In the genomic region with DNA sequence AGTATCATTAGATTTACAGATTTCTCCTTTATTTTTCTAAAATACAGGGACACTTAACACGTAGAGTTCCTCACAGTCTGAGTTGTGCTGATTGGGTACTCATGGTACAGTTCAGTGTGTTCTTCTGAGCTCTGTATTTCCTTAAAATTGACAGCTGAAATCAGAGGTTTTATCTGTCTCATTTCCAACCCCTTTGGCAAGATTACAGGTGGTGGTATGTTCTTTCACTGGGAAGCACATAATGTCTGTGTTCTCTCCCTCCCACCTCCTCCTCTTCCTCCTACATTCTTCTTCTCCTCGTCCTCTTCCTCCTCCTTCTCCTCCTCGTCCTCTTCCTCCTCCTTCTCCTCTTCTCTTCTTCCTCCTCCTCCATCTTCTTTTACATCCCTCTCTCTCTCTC, we compare ENCODE assay signal across 38 cellular contexts.
"Had no signal": no experiment of that assay in that cellular context is flagged by ENCODE, and none has a peak within 500 bp of the region (broad histone marks: within the 10 kb centered on the region; RNA-seq: fewer than 3 reads in every experiment).

No MANE protein-coding gene starts in this region.

- H3K4me1 Mint-ChIP-seq: activated CD4-positive, alpha-beta memory T cell treated with anti-CD3 and anti-CD28 coated beads, Interleukin-2, amount 10 ng/mL, durations not matched to agents 7 days and 5 days; activated CD4-positive, alpha-beta T cell treated with anti-CD3 and anti-CD28 coated beads for 36 hours; activated CD4-positive, alpha-beta T cell treated with anti-CD3 and anti-CD28 coated beads, Interleukin-2, amount 10 ng/mL, durations not matched to agents 7 days and 5 days; activated naive CD4-positive, alpha-beta T cell treated with anti-CD3 and anti-CD28 coated beads, Interleukin-2, amount 10 ng/mL, durations not matched to agents 7 days and 5 days; activated naive CD4-positive, alpha-beta T cell treated with anti-CD3 and anti-CD28 coated beads, Interleukin-2, amount 50 U/mL, for 24 hours; activated naive CD8-positive, alpha-beta T cell treated with anti-CD3 and anti-CD28 coated beads, Interleukin-2, amount 10 ng/mL, durations not matched to agents 7 days and 5 days; activated naive CD8-positive, alpha-beta T cell treated with anti-CD3 and anti-CD28 coated beads, Interleukin-2, amount 50 U/mL, for 24 hours; central memory CD8-positive, alpha-beta T cell had no signal

- H3K4me3 ChIP-seq: ascending aorta, cardiac muscle cell had no signal

- H3K9me3 Mint-ChIP-seq: activated CD4-positive, alpha-beta memory T cell treated with anti-CD3 and anti-CD28 coated beads, Interleukin-2, amount 10 ng/mL, durations not matched to agents 7 days and 5 days; activated CD4-positive, alpha-beta T cell treated with anti-CD3 and anti-CD28 coated beads, Interleukin-2, amount 10 ng/mL, durations not matched to agents 7 days and 5 days; activated naive CD4-positive, alpha-beta T cell treated with anti-CD3 and anti-CD28 coated beads, Interleukin-2, amount 10 ng/mL, durations not matched to agents 7 days and 5 days; activated naive CD4-positive, alpha-beta T cell treated with anti-CD3 and anti-CD28 coated beads, Interleukin-2, amount 50 U/mL, for 24 hours; activated naive CD8-positive, alpha-beta T cell treated with anti-CD3 and anti-CD28 coated beads, Interleukin-2, amount 10 ng/mL, durations not matched to agents 7 days and 5 days; activated naive CD8-positive, alpha-beta T cell treated with anti-CD3 and anti-CD28 coated beads, Interleukin-2, amount 50 U/mL, for 24 hours; activated T-cell treated with anti-CD3 and anti-CD28 coated beads, Interleukin-2, amount 50 U/mL, for 24 hours; activated T-helper 2 cell treated with anti-CD3 and anti-CD28 coated beads, Interferon-gamma antibody, Interleukin-2, Interleukin-4, amounts not matched to agents 10 μg/mL and 5 μg/mL and 100 μg/mL, durations not matched to agents 14 hours and 24 hours and 36 hours; central memory CD8-positive, alpha-beta T cell; T-helper 1 cell treated with Interleukin-12 subunit alpha and Interleukin-12 subunit beta and Interleukin-4 antibody, amounts not matched to agents 30 μg/mL and 1 μg/mL, for 36 hours; T-helper 2 cell treated with Interferon-gamma antibody and Interleukin-4, amounts not matched to agents 5 μg/mL and 100 μg/mL, for 36 hours had no signal

- ATAC-seq: activated CD4-positive, alpha-beta T cell treated with anti-CD3 and anti-CD28 coated beads for 36 hours; activated CD4-positive, CD25-positive, alpha-beta regulatory T cell treated with anti-CD3 and anti-CD28 coated beads, Interleukin-2, amount 50 U/mL, for 24 hours; activated CD8-positive, alpha-beta memory T cell treated with anti-CD3 and anti-CD28 coated beads, Interleukin-2, amount 10 ng/mL, durations not matched to agents 7 days and 5 days; activated CD8-positive, alpha-beta T cell treated with anti-CD3 and anti-CD28 coated beads, Interleukin-2, amount 10 ng/mL, durations not matched to agents 7 days and 5 days; activated naive CD8-positive, alpha-beta T cell treated with anti-CD3 and anti-CD28 coated beads, Interleukin-2, amount 50 U/mL, for 24 hours; WTC11 had no signal

- H3K9me3 ChIP-seq: ascending aorta had no signal

- H3K4me3 Mint-ChIP-seq: activated CD4-positive, alpha-beta memory T cell treated with anti-CD3 and anti-CD28 coated beads, Interleukin-2, amount 10 ng/mL, durations not matched to agents 7 days and 5 days; activated CD4-positive, alpha-beta T cell treated with anti-CD3 and anti-CD28 coated beads for 36 hours; activated CD4-positive, alpha-beta T cell treated with anti-CD3 and anti-CD28 coated beads, Interleukin-2, amount 10 ng/mL, durations not matched to agents 7 days and 5 days; activated CD8-positive, alpha-beta memory T cell treated with anti-CD3 and anti-CD28 coated beads, Interleukin-2, amount 10 ng/mL, durations not matched to agents 7 days and 5 days; activated CD8-positive, alpha-beta T cell treated with anti-CD3 and anti-CD28 coated beads, Interleukin-2, amount 10 ng/mL, durations not matched to agents 7 days and 5 days; activated naive CD4-positive, alpha-beta T cell treated with anti-CD3 and anti-CD28 coated beads, Interleukin-2, amount 10 ng/mL, durations not matched to agents 7 days and 5 days; activated naive CD4-positive, alpha-beta T cell treated with anti-CD3 and anti-CD28 coated beads, Interleukin-2, amount 50 U/mL, for 24 hours; activated naive CD8-positive, alpha-beta T cell; activated naive CD8-positive, alpha-beta T cell treated with anti-CD3 and anti-CD28 coated beads, Interleukin-2, amount 10 ng/mL, durations not matched to agents 7 days and 5 days; activated naive CD8-positive, alpha-beta T cell treated with anti-CD3 and anti-CD28 coated beads, Interleukin-2, amount 50 U/mL, for 24 hours; activated T-cell treated with anti-CD3 and anti-CD28 coated beads, Interleukin-2, amount 50 U/mL, for 24 hours; brain; central memory CD8-positive, alpha-beta T cell; T-helper 1 cell treated with Interleukin-12 subunit alpha and Interleukin-12 subunit beta and Interleukin-4 antibody, amounts not matched to agents 30 μg/mL and 1 μg/mL, for 36 hours; T-helper 2 cell treated with Interferon-gamma antibody and Interleukin-4, amounts not matched to agents 5 μg/mL and 100 μg/mL, for 36 hours; WTC11 had no signal

- DNase-seq: activated CD4-positive, alpha-beta memory T cell treated with anti-CD3 and anti-CD28 coated beads, Interleukin-2, amount 10 ng/mL, durations not matched to agents 7 days and 5 days; activated CD4-positive, alpha-beta T cell treated with anti-CD3 and anti-CD28 coated beads for 1 hour; activated CD4-positive, alpha-beta T cell treated with anti-CD3 and anti-CD28 coated beads for 36 hours; activated CD4-positive, alpha-beta T cell treated with anti-CD3 and anti-CD28 coated beads for 48 hours; activated CD4-positive, alpha-beta T cell treated with anti-CD3 and anti-CD28 coated beads, Interleukin-2, amount 10 ng/mL, durations not matched to agents 7 days and 5 days; activated CD4-positive, alpha-beta T cell treated with anti-CD3 and anti-CD28 coated beads, Interleukin-2, amount 50 U/mL, for 48 hours; activated CD4-positive, CD25-positive, alpha-beta regulatory T cell; activated CD8-positive, alpha-beta memory T cell treated with anti-CD3 and anti-CD28 coated beads for 24 hours; activated CD8-positive, alpha-beta memory T cell treated with anti-CD3 and anti-CD28 coated beads, Interleukin-2, amount 10 ng/mL, durations not matched to agents 7 days and 5 days; activated CD8-positive, alpha-beta memory T cell treated with anti-CD3 and anti-CD28 coated beads, Interleukin-2, amount 50 U/mL, for 48 hours; activated CD8-positive, alpha-beta T cell treated with anti-CD3 and anti-CD28 coated beads, Interleukin-2, amount 10 ng/mL, durations not matched to agents 7 days and 5 days; activated effector memory CD4-positive, alpha-beta T cell treated with Interleukin-2 at 50 U/mL for 16 hours; activated gamma-delta T cell; activated naive CD4-positive, alpha-beta T cell treated with anti-CD3 and anti-CD28 coated beads, Interleukin-2, amount 10 ng/mL, durations not matched to agents 7 days and 5 days; activated naive CD4-positive, alpha-beta T cell treated with Interleukin-2 at 50 U/mL for 16 hours; activated naive CD8-positive, alpha-beta T cell treated with anti-CD3 and anti-CD28 coated beads, Interleukin-2, amount 10 ng/mL, durations not matched to agents 7 days and 5 days; activated naive CD8-positive, alpha-beta T cell treated with anti-CD3 and anti-CD28 coated beads, Interleukin-2, amount 50 U/mL, for 24 hours; activated T-cell treated with anti-CD3 and anti-CD28 coated beads, Interleukin-2, amount 50 U/mL, for 24 hours; activated T-cell treated with anti-CD3 and anti-CD28 coated beads, Interleukin-2, amount 50 U/mL, for 48 hours; amygdala; anterior cingulate cortex; caudate nucleus; cerebellar nuclear complex; T-helper 1 cell; T-helper 2 cell; T-helper 9 cell; WERI-Rb-1 had no signal

- H3K27ac ChIP-seq: ascending aorta, cardiac muscle cell, WERI-Rb-1 had no signal

- H3K36me3 ChIP-seq: ascending aorta, cardiac muscle cell, WERI-Rb-1 had no signal

- H3K27ac Mint-ChIP-seq: activated CD4-positive, alpha-beta memory T cell treated with anti-CD3 and anti-CD28 coated beads, Interleukin-2, amount 10 ng/mL, durations not matched to agents 7 days and 5 days; activated CD4-positive, alpha-beta T cell treated with anti-CD3 and anti-CD28 coated beads for 36 hours; activated CD4-positive, alpha-beta T cell treated with anti-CD3 and anti-CD28 coated beads, Interleukin-2, amount 10 ng/mL, durations not matched to agents 7 days and 5 days; activated CD8-positive, alpha-beta memory T cell treated with anti-CD3 and anti-CD28 coated beads, Interleukin-2, amount 10 ng/mL, durations not matched to agents 7 days and 5 days; activated CD8-positive, alpha-beta T cell treated with anti-CD3 and anti-CD28 coated beads, Interleukin-2, amount 10 ng/mL, durations not matched to agents 7 days and 5 days; activated naive CD4-positive, alpha-beta T cell treated with anti-CD3 and anti-CD28 coated beads, Interleukin-2, amount 10 ng/mL, durations not matched to agents 7 days and 5 days; activated naive CD4-positive, alpha-beta T cell treated with anti-CD3 and anti-CD28 coated beads, Interleukin-2, amount 50 U/mL, for 24 hours; activated naive CD8-positive, alpha-beta T cell; activated naive CD8-positive, alpha-beta T cell treated with anti-CD3 and anti-CD28 coated beads, Interleukin-2, amount 10 ng/mL, durations not matched to agents 7 days and 5 days; activated naive CD8-positive, alpha-beta T cell treated with anti-CD3 and anti-CD28 coated beads, Interleukin-2, amount 50 U/mL, for 24 hours; activated T-cell treated with anti-CD3 and anti-CD28 coated beads, Interleukin-2, amount 50 U/mL, for 24 hours; activated T-helper 2 cell treated with anti-CD3 and anti-CD28 coated beads, Interferon-gamma antibody, Interleukin-2, Interleukin-4, amounts not matched to agents 10 μg/mL and 5 μg/mL and 100 μg/mL, durations not matched to agents 14 hours and 24 hours and 36 hours; brain; T-helper 1 cell treated with Interleukin-12 subunit alpha and Interleukin-12 subunit beta and Interleukin-4 antibody, amounts not matched to agents 30 μg/mL and 1 μg/mL, for 36 hours; T-helper 2 cell treated with Interferon-gamma antibody and Interleukin-4, amounts not matched to agents 5 μg/mL and 100 μg/mL, for 36 hours; WTC11 had no signal

- H3K27me3 ChIP-seq: ascending aorta, cardiac muscle cell had no signal

- H3K27me3 Mint-ChIP-seq: activated naive CD8-positive, alpha-beta T cell; activated T-cell treated with anti-CD3 and anti-CD28 coated beads, Interleukin-2, amount 50 U/mL, for 24 hours had no signal

- H3K36me3 Mint-ChIP-seq: activated CD8-positive, alpha-beta memory T cell treated with anti-CD3 and anti-CD28 coated beads, Interleukin-2, amount 10 ng/mL, durations not matched to agents 7 days and 5 days; activated naive CD4-positive, alpha-beta T cell treated with anti-CD3 and anti-CD28 coated beads, Interleukin-2, amount 10 ng/mL, durations not matched to agents 7 days and 5 days; activated naive CD4-positive, alpha-beta T cell treated with anti-CD3 and anti-CD28 coated beads, Interleukin-2, amount 50 U/mL, for 24 hours; activated naive CD8-positive, alpha-beta T cell; activated naive CD8-positive, alpha-beta T cell treated with anti-CD3 and anti-CD28 coated beads, Interleukin-2, amount 10 ng/mL, durations not matched to agents 7 days and 5 days; brain; WTC11 had no signal
